ENCODE assay signal across 1 cellular context in genomic region chr10:102432162-102432950, GRCh38.
TF ChIP-seq lines count a peak whose summit lies in the region.

CUEDC2 (minus strand) TSS chr10:102432574; CDS start chr10:102425188, 7,386 bp downstream.

TF ChIP-seq in HepG2, 621 proteins besides CTCF, POLR2A, EP300 and RAD21 (continued from another document and continues in another):
- peak; percentile 77; the same call in 1 of the 2 replicates for TF ChIP-seq ZNF512B (CRISPR knock-in tag; IDR thresholded peaks at IDR 0.05; ENCODE audit: borderline replicate concordance)
- TF ChIP-seq, protein P1, sequence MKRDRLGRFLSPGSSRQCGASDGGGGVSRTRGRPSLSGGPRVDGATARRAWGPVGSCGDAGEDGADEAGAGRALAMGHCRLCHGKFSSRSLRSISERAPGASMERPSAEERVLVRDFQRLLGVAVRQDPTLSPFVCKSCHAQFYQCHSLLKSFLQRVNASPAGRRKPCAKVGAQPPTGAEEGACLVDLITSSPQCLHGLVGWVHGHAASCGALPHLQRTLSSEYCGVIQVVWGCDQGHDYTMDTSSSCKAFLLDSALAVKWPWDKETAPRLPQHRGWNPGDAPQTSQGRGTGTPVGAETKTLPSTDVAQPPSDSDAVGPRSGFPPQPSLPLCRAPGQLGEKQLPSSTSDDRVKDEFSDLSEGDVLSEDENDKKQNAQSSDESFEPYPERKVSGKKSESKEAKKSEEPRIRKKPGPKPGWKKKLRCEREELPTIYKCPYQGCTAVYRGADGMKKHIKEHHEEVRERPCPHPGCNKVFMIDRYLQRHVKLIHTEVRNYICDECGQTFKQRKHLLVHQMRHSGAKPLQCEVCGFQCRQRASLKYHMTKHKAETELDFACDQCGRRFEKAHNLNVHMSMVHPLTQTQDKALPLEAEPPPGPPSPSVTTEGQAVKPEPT (CRISPR knock-in tag; IDR thresholded peaks at IDR 0.05; ENCODE audit: low read depth), result 0 out of 2 replicates have a peak, but pooled peaks have one; percentile 69
- TF ChIP-seq ZSCAN21 (CRISPR knock-in tag; IDR thresholded peaks at IDR 0.05; ENCODE audit: borderline replicate concordance), result peak; percentile 45; the same call in 1 of the 2 replicates
- peak; percentile 65 for TF ChIP-seq HDAC2 (CRISPR knock-in tag; IDR thresholded peaks at IDR 0.05)
- no peak for TF ChIP-seq CBX2 (IDR thresholded peaks at IDR 0.05; ENCODE audit: low read depth, low read length)
- no peak for TF ChIP-seq CBX2 (CRISPR knock-in tag; IDR thresholded peaks at IDR 0.05; ENCODE audit: low read depth)
- TF ChIP-seq ZNF121 (CRISPR knock-in tag; IDR thresholded peaks at IDR 0.05), result peak; percentile 54; the same call in 1 of the 2 replicates
- TF ChIP-seq ZNF12 (CRISPR knock-in tag; IDR thresholded peaks at IDR 0.05), result 0 out of 2 replicates have a peak, but pooled peaks have one; percentile 45
- 0 out of 2 replicates have a peak, but pooled peaks have one; percentile 30 for TF ChIP-seq SNAPC2 (CRISPR knock-in tag; IDR thresholded peaks at IDR 0.05)
- no peak for TF ChIP-seq EEA1 (CRISPR knock-in tag; IDR thresholded peaks at IDR 0.05; ENCODE audit: borderline replicate concordance)
- no peak for TF ChIP-seq ZBTB40 (IDR thresholded peaks at IDR 0.05)
- TF ChIP-seq ZBTB40 (CRISPR knock-in tag; IDR thresholded peaks at IDR 0.05), result peak; percentile 56; the same call in 1 of the 2 replicates
- TF ChIP-seq CHD2 (IDR thresholded peaks at IDR 0.05; ENCODE audit: low read depth, low read length), result 0 out of 2 replicates have a peak, but pooled peaks have one; percentile 42
- peak; percentile 72 for TF ChIP-seq ZBTB7A (CRISPR knock-in tag; IDR thresholded peaks at IDR 0.05)
- TF ChIP-seq KDM6A (CRISPR knock-in tag; IDR thresholded peaks at IDR 0.05; ENCODE audit: low read depth), result no peak
- TF ChIP-seq MEF2D (CRISPR knock-in tag; IDR thresholded peaks at IDR 0.05), result 0 out of 2 replicates have a peak, but pooled peaks have one; percentile 19
- TF ChIP-seq SAP130 (CRISPR knock-in tag; IDR thresholded peaks at IDR 0.05; ENCODE audit: low read depth), result peak; percentile 88
- TF ChIP-seq ZNF235 (CRISPR knock-in tag; IDR thresholded peaks at IDR 0.05; ENCODE audit: borderline replicate concordance), result 0 out of 2 replicates have a peak, but pooled peaks have one; percentile 36
- peak; percentile 87; the same call in 1 of the 2 replicates for TF ChIP-seq SIN3A (IDR thresholded peaks at IDR 0.05; ENCODE audit: borderline replicate concordance, low read depth, low read length)
- peak; percentile 55; the same call in 1 of the 2 replicates for TF ChIP-seq ZNF558 (CRISPR knock-in tag; IDR thresholded peaks at IDR 0.05; ENCODE audit: borderline replicate concordance)
- TF ChIP-seq FLYWCH1 (CRISPR knock-in tag; IDR thresholded peaks at IDR 0.05), result no peak
- 0 out of 2 replicates have a peak, but pooled peaks have one; percentile 63 for TF ChIP-seq ZNF136 (CRISPR knock-in tag; IDR thresholded peaks at IDR 0.05; ENCODE audit: low read depth)
- peak; percentile 50; the same call in 1 of the 2 replicates for TF ChIP-seq ELF3 (CRISPR knock-in tag; IDR thresholded peaks at IDR 0.05)
- TF ChIP-seq ARNTL (CRISPR knock-in tag; IDR thresholded peaks at IDR 0.05), result peak; percentile 61; the same call in 1 of the 2 replicates
- TF ChIP-seq ZNF709 (CRISPR knock-in tag; IDR thresholded peaks at IDR 0.05), result 0 out of 2 replicates have a peak, but pooled peaks have one; percentile 27
- peak; percentile 46; the same call in 1 of the 2 replicates for TF ChIP-seq HBP1 (CRISPR knock-in tag; IDR thresholded peaks at IDR 0.05; ENCODE audit: low read depth)
- peak; percentile 64 for TF ChIP-seq ATF1 (CRISPR knock-in tag; IDR thresholded peaks at IDR 0.05)
- TF ChIP-seq KDM4B (CRISPR knock-in tag; IDR thresholded peaks at IDR 0.05), result peak; percentile 21; the same call in 1 of the 2 replicates
- TF ChIP-seq GLI4 (CRISPR knock-in tag; IDR thresholded peaks at IDR 0.05; ENCODE audit: borderline replicate concordance), result peak; percentile 85; the same call in 1 of the 2 replicates
- peak; percentile 63; the same call in 1 of the 2 replicates for TF ChIP-seq ZNF776 (CRISPR knock-in tag; IDR thresholded peaks at IDR 0.05)
- TF ChIP-seq GABPA (IDR thresholded peaks at IDR 0.05; ENCODE audit: low read depth, low read length), result peak; percentile 34; the same call in 1 of the 2 replicates
- peak; percentile 84 for TF ChIP-seq GABPA (CRISPR knock-in tag; IDR thresholded peaks at IDR 0.05; ENCODE audit: low read depth)
- TF ChIP-seq ESRRA (CRISPR knock-in tag; IDR thresholded peaks at IDR 0.05; ENCODE audit: low read depth), result peak; percentile 53
- TF ChIP-seq ZNF547 (CRISPR knock-in tag; IDR thresholded peaks at IDR 0.05), result peak; percentile 85
- 0 out of 2 replicates have a peak, but pooled peaks have one; percentile 41 for TF ChIP-seq ZNF292 (CRISPR knock-in tag; IDR thresholded peaks at IDR 0.05; ENCODE audit: borderline replicate concordance, low read depth)
- peak; percentile 85 for TF ChIP-seq RBM39 (IDR thresholded peaks at IDR 0.05; ENCODE audit: low read depth, low read length, poor library complexity, severe bottlenecking)
- peak; percentile 92 for TF ChIP-seq HDAC1 (CRISPR knock-in tag; IDR thresholded peaks at IDR 0.05)
- TF ChIP-seq ZSCAN31 (CRISPR knock-in tag; IDR thresholded peaks at IDR 0.05; ENCODE audit: low read depth), result peak; percentile 85; the same call in 1 of the 2 replicates
- no peak for TF ChIP-seq ZNF460 (CRISPR knock-in tag; IDR thresholded peaks at IDR 0.05; ENCODE audit: borderline replicate concordance)
- peak; percentile 64; the same call in 1 of the 2 replicates for TF ChIP-seq ZNF331 (CRISPR knock-in tag; IDR thresholded peaks at IDR 0.05)
- TF ChIP-seq, protein P2, sequence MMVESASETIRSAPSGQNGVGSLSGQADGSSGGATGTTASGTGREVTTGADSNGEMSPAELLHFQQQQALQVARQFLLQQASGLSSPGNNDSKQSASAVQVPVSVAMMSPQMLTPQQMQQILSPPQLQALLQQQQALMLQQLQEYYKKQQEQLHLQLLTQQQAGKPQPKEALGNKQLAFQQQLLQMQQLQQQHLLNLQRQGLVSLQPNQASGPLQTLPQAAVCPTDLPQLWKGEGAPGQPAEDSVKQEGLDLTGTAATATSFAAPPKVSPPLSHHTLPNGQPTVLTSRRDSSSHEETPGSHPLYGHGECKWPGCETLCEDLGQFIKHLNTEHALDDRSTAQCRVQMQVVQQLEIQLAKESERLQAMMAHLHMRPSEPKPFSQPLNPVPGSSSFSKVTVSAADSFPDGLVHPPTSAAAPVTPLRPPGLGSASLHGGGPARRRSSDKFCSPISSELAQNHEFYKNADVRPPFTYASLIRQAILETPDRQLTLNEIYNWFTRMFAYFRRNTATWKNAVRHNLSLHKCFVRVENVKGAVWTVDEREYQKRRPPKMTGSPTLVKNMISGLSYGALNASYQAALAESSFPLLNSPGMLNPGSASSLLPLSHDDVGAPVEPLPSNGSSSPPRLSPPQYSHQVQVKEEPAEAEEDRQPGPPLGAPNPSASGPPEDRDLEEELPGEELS (CRISPR knock-in tag; IDR thresholded peaks at IDR 0.05), result peak; percentile 20; the same call in 1 of the 2 replicates
- TF ChIP-seq TBP (CRISPR knock-in tag; IDR thresholded peaks at IDR 0.05), result no peak
- TF ChIP-seq ZNF441 (CRISPR knock-in tag; IDR thresholded peaks at IDR 0.05; ENCODE audit: borderline replicate concordance), result peak; percentile 64; the same call in 1 of the 2 replicates
